Comparison of ENCODE assay signal across 11 cellular contexts in the genomic region with DNA sequence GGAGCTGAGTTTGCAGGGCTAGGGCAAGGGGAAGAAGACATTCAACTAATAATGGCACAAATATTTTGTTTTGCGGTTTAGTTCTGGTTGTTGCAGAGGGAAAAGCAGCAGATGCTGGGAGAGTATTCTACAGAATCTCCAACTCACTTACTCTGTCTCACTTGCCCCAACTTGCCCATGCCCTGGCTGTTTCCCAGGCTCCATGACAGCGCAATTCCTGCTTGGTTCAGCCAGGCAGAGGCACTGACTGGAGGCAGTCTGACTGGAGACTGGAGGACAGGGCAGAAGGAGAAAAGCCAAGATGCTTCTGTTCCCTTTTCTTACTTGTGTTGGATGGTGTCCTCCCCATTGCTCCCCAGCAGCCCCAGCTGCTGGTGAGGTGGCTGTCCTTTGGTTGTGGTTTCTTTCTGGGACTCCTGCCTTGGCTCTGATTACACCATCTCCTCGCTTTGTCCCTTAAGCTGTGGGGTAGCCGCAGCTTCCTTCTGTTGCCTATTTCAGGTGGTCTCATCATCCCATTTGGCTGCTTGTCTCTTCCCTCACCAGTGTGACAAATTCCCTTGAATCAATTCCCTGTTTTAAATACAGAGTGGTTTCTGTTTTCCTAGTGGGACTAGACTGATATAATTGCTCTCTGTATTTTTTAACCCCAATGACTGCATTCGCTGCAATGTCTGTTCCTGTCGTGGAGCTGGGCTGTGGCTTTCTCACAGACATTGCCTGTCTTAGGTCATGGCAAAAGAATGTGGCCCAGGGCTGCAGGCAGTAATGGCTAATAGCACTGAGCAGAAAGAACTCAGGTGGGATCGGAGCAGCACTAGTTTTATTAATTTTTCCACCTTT. TPM values are rescaled to one million over a fixed set of nuclear protein-coding genes. Genes with fewer than 3 reads are reported as not detected.
DNase-seq lines count a peak whose midpoint lies in the region; ATAC-seq and TF ChIP-seq lines count a peak whose summit lies in the region.
"Had no signal": no experiment of that assay in that cellular context is flagged by ENCODE, and none has a peak within 500 bp of the region (broad histone marks: within the 10 kb centered on the region; RNA-seq: fewer than 3 reads in every experiment).

No MANE protein-coding gene starts in this region.

- TF ChIP-seq CTCF in body of pancreas (IDR thresholded peaks at IDR 0.05) = no peak

- POLR2A ChIA-PET in CD8-positive, alpha-beta memory T cell (lab: Charles Lee) = no interaction called here

- H3K36me3 ChIP-seq in MG63 (no peaks in the 10 kb centered on the region), body of pancreas (replicated peaks in 1 of 2; ENCODE audit: insufficient read depth in 1 of 2, low read depth in 2 of 2) (no peaks in the 10 kb centered on the region)
- no peaks in the 10 kb centered on the region for H3K36me3 ChIP-seq in CD8-positive, alpha-beta memory T cell (ENCODE audit: insufficient read depth, low read length)

- CTCF ChIA-PET in CD8-positive, alpha-beta memory T cell (lab: Charles Lee) = interaction anchor here (1.0 kb wide), 1 partner anchor 11 kb away, joined by 3 read pairs; no protein-coding TSS in a partner anchor

- H3K9me3 Mint-ChIP-seq in CD8-positive, alpha-beta memory T cell = no peaks in the 10 kb centered on the region
- H3K9me3 Mint-ChIP-seq: activated naive CD8-positive, alpha-beta T cell treated with anti-CD3 and anti-CD28 coated beads, Interleukin-2, amount 10 ng/mL, durations not matched to agents 7 days and 5 days had no signal

- peak overlapping the region in 3 of 4 donors; percentile 35 to 53 (median 39) for H3K27ac ChIP-seq in body of pancreas
- H3K27ac ChIP-seq in CD8-positive, alpha-beta memory T cell (ENCODE audit: low read depth, low read length) = no peak overlapping the region
- H3K27ac ChIP-seq: HL-60 had no signal

- H3K9me3 ChIP-seq in MG63 (no peaks in the 10 kb centered on the region), body of pancreas (no peaks in the 10 kb centered on the region)
- no peaks in the 10 kb centered on the region for H3K9me3 ChIP-seq in CD8-positive, alpha-beta memory T cell (ENCODE audit: low read length)

- no peak overlapping the region for H3K27ac Mint-ChIP-seq in CD8-positive, alpha-beta memory T cell
- H3K27ac Mint-ChIP-seq: activated naive CD8-positive, alpha-beta T cell treated with anti-CD3 and anti-CD28 coated beads, Interleukin-2, amount 10 ng/mL, durations not matched to agents 7 days and 5 days had no signal

- H3K36me3 Mint-ChIP-seq in CD8-positive, alpha-beta memory T cell = no peaks in the 10 kb centered on the region
- H3K36me3 Mint-ChIP-seq: activated naive CD8-positive, alpha-beta T cell treated with anti-CD3 and anti-CD28 coated beads, Interleukin-2, amount 10 ng/mL, durations not matched to agents 7 days and 5 days had no signal

- no peaks in the 10 kb centered on the region for H3K27me3 ChIP-seq in MG63
- no peaks in the 10 kb centered on the region for H3K27me3 ChIP-seq in body of pancreas
- H3K27me3 ChIP-seq in CD8-positive, alpha-beta memory T cell (ENCODE audit: insufficient read depth, low read length, poor library complexity, severe bottlenecking) = no peaks in the 10 kb centered on the region

- peaks cover 10% of the 10 kb centered on the region for H3K4me1 ChIP-seq in body of pancreas
- H3K4me1 ChIP-seq in CD8-positive, alpha-beta memory T cell (ENCODE audit: insufficient read depth, low read length) = no peaks in the 10 kb centered on the region

- 72 to 77% methylated on average over 7 of the region's 7 CpGs for WGBS in body of pancreas, 2 donors

- TF ChIP-seq POLR2A in body of pancreas (IDR thresholded peaks at IDR 0.05) = no peak

- no peak overlapping the region for H3K4me3 ChIP-seq in MG63
- H3K4me3 ChIP-seq in body of pancreas = no peak overlapping the region
- no peak overlapping the region for H3K4me3 ChIP-seq in CD8-positive, alpha-beta memory T cell (ENCODE audit: low read length)

- in situ Hi-C loops in Caki2 (cut with HindIII; ENCODE audit: low pct_unique_long_range_greater_than_20kb, low sequenced_read_pairs) = no loop called here

- peaks cover 8 to 16% of the 10 kb centered on the region in 2 donors for H3K27me3 Mint-ChIP-seq in CD8-positive, alpha-beta memory T cell
- H3K27me3 Mint-ChIP-seq: activated naive CD8-positive, alpha-beta T cell treated with anti-CD3 and anti-CD28 coated beads, Interleukin-2, amount 10 ng/mL, durations not matched to agents 7 days and 5 days had no signal

- H3K4me3 Mint-ChIP-seq in CD8-positive, alpha-beta memory T cell = no peak overlapping the region
- H3K4me3 Mint-ChIP-seq: activated naive CD8-positive, alpha-beta T cell treated with anti-CD3 and anti-CD28 coated beads, Interleukin-2, amount 10 ng/mL, durations not matched to agents 7 days and 5 days had no signal

- DNase-seq in Caki2 (ENCODE audit: low read depth) (peak; percentile 13), MG63 (peak; percentile 94), body of pancreas (peak in 3 of 4 donors; percentile 31 to 41 (median 38)), left kidney (ENCODE audit: low read depth, low spot score) (peak; percentile 63), NCI-H2196 treated with DMSO at 0.1 percent for 48 hours (lab: John Stamatoyannopoulos, UW; ENCODE audit: unreplicated experiment) (no peak)
- DNase-seq in CD8-positive, alpha-beta memory T cell = no peak
- DNase-seq: activated naive CD8-positive, alpha-beta T cell treated with anti-CD3 and anti-CD28 coated beads, Interleukin-2, amount 10 ng/mL, durations not matched to agents 7 days and 5 days; SHP77 had no signal

- ATAC-seq in body of pancreas (peak; percentile 80), HG02970 (IDR thresholded peaks at IDR 0.05; ENCODE audit: low FRiP score, unreplicated experiment) (no peak), HG03045 (IDR thresholded peaks at IDR 0.05; ENCODE audit: unreplicated experiment) (no peak)

- H3K4me1 Mint-ChIP-seq in CD8-positive, alpha-beta memory T cell = no peaks in the 10 kb centered on the region
- H3K4me1 Mint-ChIP-seq: activated naive CD8-positive, alpha-beta T cell treated with anti-CD3 and anti-CD28 coated beads, Interleukin-2, amount 10 ng/mL, durations not matched to agents 7 days and 5 days had no signal

- intact Hi-C loops in body of pancreas (cut with DNase I) = no loop called here

RNA-seq across cellular contexts. Expression of gene RASL11B, which starts 24.2 kb away (rescaled TPM):
- not detected in 2 replicates for total RNA-seq in Caki2 (2014; rRNA removed; shearing (Covaris generic); ENCODE audit: low replicate concordance)
- 1.2 TPM in 1 of 2 replicates, not detected in the other for total RNA-seq in MG63 (2014; rRNA removed; shearing (Covaris generic); ENCODE audit: low replicate concordance)
- total RNA-seq in body of pancreas = 1 to 10 TPM; 1.3 to 1.8 TPM
- under 1 TPM in 1 of 2 experiments, not detected in 1; 0.27 TPM for total RNA-seq in CD8-positive, alpha-beta memory T cell
- polyA plus RNA-seq in CD8-positive, alpha-beta memory T cell = 0.12 TPM

Comparison
In these comparisons a context has a peak if more than half of its experiments do, and no peak if none do; other contexts are left out.
1. DNase-seq: peak in Caki2 (single experiment), MG63 (single experiment), body of pancreas (3 of 4) and left kidney (single experiment); none in CD8-positive, alpha-beta memory T cell (0 of 5) and NCI-H2196 treated with DMSO at 0.1 percent for 48 hours (single experiment).